ENCODE assay signal across 16 cellular contexts in genomic region chr7:99554929-99555328, GRCh38. TPM values are rescaled to one million over a fixed set of nuclear protein-coding genes. Genes with fewer than 3 reads are reported as not detected.
DNase-seq lines count a peak whose midpoint lies in the region; ATAC-seq and TF ChIP-seq lines count a peak whose summit lies in the region.
"Had no signal": no experiment of that assay in that cellular context is flagged by ENCODE, and none has a peak within 500 bp of the region (broad histone marks: within the 10 kb centered on the region; RNA-seq: fewer than 3 reads in every experiment).

No MANE protein-coding gene starts in this region.

- H3K4me1 ChIP-seq in naive thymus-derived CD4-positive, alpha-beta T cell (ENCODE audit: control insufficient read depth in 2 of 2, insufficient read depth in 2 of 2, low read length in 2 of 2), result peaks cover 33 to 34% of the 10 kb centered on the region in 2 donors
- H3K4me1 ChIP-seq: Caco-2 had no signal

- CTCF ChIA-PET in activated CD8-positive, alpha-beta memory T cell treated with anti-CD3 and anti-CD28 coated beads, Interleukin-2, amount 10 ng/mL, durations not matched to agents 7 days and 5 days (lab: Charles Lee), result no interaction called here
- CTCF ChIA-PET in naive thymus-derived CD4-positive, alpha-beta T cell (lab: Charles Lee), result no interaction called here

- no peaks in the 10 kb centered on the region for H3K9me3 ChIP-seq in naive thymus-derived CD4-positive, alpha-beta T cell (ENCODE audit: control insufficient read depth in 2 of 3, low read length in 3 of 3)
- H3K9me3 ChIP-seq: Caco-2 had no signal

- intact Hi-C loops in CD14-positive monocyte (cut with micrococcal nuclease), result loop anchor here in 1 of 2 donors (5.0 kb wide), 1 partner anchor 62 kb away; the partner anchor contains the start of gene ZSCAN25
- intact Hi-C loops in naive thymus-derived CD4-positive, alpha-beta T cell (cut with micrococcal nuclease), result loop anchor here (5.0 to 10.0 kb wide), 4 partner anchors 413 to 1282 kb away; partner anchors contain the start of genes AP4M1 (in 1 of the 2), MCM7 (in 1 of the 2), SMURF1 (in 1 of the 2) and ZNF3 (in 1 of the 2)

- peaks cover 39% of the 10 kb centered on the region for H3K36me3 Mint-ChIP-seq in activated CD8-positive, alpha-beta memory T cell treated with anti-CD3 and anti-CD28 coated beads, Interleukin-2, amount 10 ng/mL, durations not matched to agents 7 days and 5 days
- H3K36me3 Mint-ChIP-seq in CD14-positive monocyte, result peaks cover 21 to 24% of the 10 kb centered on the region in 2 donors
- peaks cover 0 to 39% (median 7%) of the 10 kb centered on the region in 5 donors for H3K36me3 Mint-ChIP-seq in naive thymus-derived CD4-positive, alpha-beta T cell

- H3K27me3 Mint-ChIP-seq in activated CD8-positive, alpha-beta memory T cell treated with anti-CD3 and anti-CD28 coated beads, Interleukin-2, amount 10 ng/mL, durations not matched to agents 7 days and 5 days, result no peaks in the 10 kb centered on the region
- H3K27me3 Mint-ChIP-seq in CD14-positive monocyte (ENCODE audit: low read depth in 3 of 3), result no peaks in the 10 kb centered on the region
- H3K27me3 Mint-ChIP-seq in naive thymus-derived CD4-positive, alpha-beta T cell, result no peaks in the 10 kb centered on the region

- no peak for DNase-seq in activated CD8-positive, alpha-beta memory T cell treated with anti-CD3 and anti-CD28 coated beads, Interleukin-2, amount 10 ng/mL, durations not matched to agents 7 days and 5 days
- no peak for DNase-seq in activated CD8-positive, alpha-beta memory T cell treated with anti-CD3 and anti-CD28 coated beads, Interleukin-2, amount 50 U/mL, for 48 hours
- DNase-seq in CD14-positive monocyte (ENCODE audit: low spot score) (no peak), OCI-M1 (lab: John Stamatoyannopoulos, UW) (peak; percentile 27), inferior parietal cortex (ENCODE audit: extremely low spot score) (no peak), LoVo (ENCODE audit: low spot score) (no peak)
- no peak for DNase-seq in naive thymus-derived CD4-positive, alpha-beta T cell
- DNase-seq: 8988T, Caco-2, DMS153, HFFc6, KBM-7, NCI-H1436 treated with DMSO at 0.1 percent for 48 hours, NCI-H2081, NCI-H510A treated with DMSO at 0.1 percent for 48 hours had no signal

- POLR2A ChIA-PET in naive thymus-derived CD4-positive, alpha-beta T cell (lab: Charles Lee), result no interaction called here

- H3K36me3 ChIP-seq in naive thymus-derived CD4-positive, alpha-beta T cell (ENCODE audit: control insufficient read depth in 2 of 3, insufficient read depth in 3 of 3, low read length in 3 of 3), result peaks cover 0 to 23% (median 0%) of the 10 kb centered on the region in 3 experiments

- peaks cover 33% of the 10 kb centered on the region for H3K4me1 Mint-ChIP-seq in activated CD8-positive, alpha-beta memory T cell treated with anti-CD3 and anti-CD28 coated beads, Interleukin-2, amount 10 ng/mL, durations not matched to agents 7 days and 5 days
- H3K4me1 Mint-ChIP-seq in CD14-positive monocyte, result peaks cover 44% of the 10 kb centered on the region
- peaks cover 23 to 72% (median 54%) of the 10 kb centered on the region in 7 donors for H3K4me1 Mint-ChIP-seq in naive thymus-derived CD4-positive, alpha-beta T cell

- H3K9me3 Mint-ChIP-seq in activated CD8-positive, alpha-beta memory T cell treated with anti-CD3 and anti-CD28 coated beads, Interleukin-2, amount 10 ng/mL, durations not matched to agents 7 days and 5 days (ENCODE audit: low read depth), result no peaks in the 10 kb centered on the region
- H3K9me3 Mint-ChIP-seq in CD14-positive monocyte, result no peaks in the 10 kb centered on the region
- H3K9me3 Mint-ChIP-seq in naive thymus-derived CD4-positive, alpha-beta T cell, result peaks cover 0 to 4% (median 0%) of the 10 kb centered on the region in 11 donors
- H3K9me3 Mint-ChIP-seq: HFFc6 had no signal

- no peak overlapping the region for H3K4me3 Mint-ChIP-seq in activated CD8-positive, alpha-beta memory T cell treated with anti-CD3 and anti-CD28 coated beads, Interleukin-2, amount 10 ng/mL, durations not matched to agents 7 days and 5 days
- no peak overlapping the region for H3K4me3 Mint-ChIP-seq in CD14-positive monocyte
- H3K4me3 Mint-ChIP-seq in naive thymus-derived CD4-positive, alpha-beta T cell, result peak overlapping the region in 4 of 10 donors; percentile 6 to 21 (median 10)
- H3K4me3 Mint-ChIP-seq: HFFc6 had no signal

- no peak for TF ChIP-seq CTCF in CD14-positive monocyte (IDR thresholded peaks at IDR 0.05)

- no peak overlapping the region for H3K4me3 ChIP-seq in naive thymus-derived CD4-positive, alpha-beta T cell (ENCODE audit: low read length)

- no peak for ATAC-seq in activated CD8-positive, alpha-beta memory T cell treated with anti-CD3 and anti-CD28 coated beads, Interleukin-2, amount 10 ng/mL, durations not matched to agents 7 days and 5 days
- no peak for ATAC-seq in naive thymus-derived CD4-positive, alpha-beta T cell
- ATAC-seq in GM21786 (IDR thresholded peaks at IDR 0.05; ENCODE audit: unreplicated experiment), result no peak

- peak overlapping the region; percentile 4 for H3K27ac Mint-ChIP-seq in activated CD8-positive, alpha-beta memory T cell treated with anti-CD3 and anti-CD28 coated beads, Interleukin-2, amount 10 ng/mL, durations not matched to agents 7 days and 5 days
- H3K27ac Mint-ChIP-seq in CD14-positive monocyte, result peak overlapping the region; percentile 21 to 80 (median 40)
- H3K27ac Mint-ChIP-seq in naive thymus-derived CD4-positive, alpha-beta T cell, result peak overlapping the region in 7 of 9 donors; percentile 23 to 81 (median 55)
- H3K27ac Mint-ChIP-seq: HFFc6 had no signal

- H3K27me3 ChIP-seq in naive thymus-derived CD4-positive, alpha-beta T cell (ENCODE audit: control insufficient read depth in 2 of 2, insufficient read depth in 2 of 2, low read length in 2 of 2), result no peaks in the 10 kb centered on the region

- peak overlapping the region; percentile 42 for H3K27ac ChIP-seq in naive thymus-derived CD4-positive, alpha-beta T cell (ENCODE audit: low read depth, low read length)

RNA-seq across cellular contexts. Expression of gene FAM200A, which starts 3.0 kb away (rescaled TPM):
- 1 to 10 TPM; 5.1 to 5.2 TPM for total RNA-seq in activated CD8-positive, alpha-beta memory T cell treated with anti-CD3 and anti-CD28 coated beads, Interleukin-2, amount 10 ng/mL, durations not matched to agents 7 days and 5 days
- polyA plus RNA-seq in CD14-positive monocyte, result 1 to 10 TPM; 1.2 to 1.3 TPM
- total RNA-seq in naive thymus-derived CD4-positive, alpha-beta T cell, result 10 to 100 TPM in 2 of 5 experiments, 1 to 10 TPM in 3; 1.9 to 13.6 (median 5.0) TPM
- polyA plus RNA-seq in naive thymus-derived CD4-positive, alpha-beta T cell, result 1 to 10 TPM; 5.9 to 7.6 TPM

RNA-seq across cellular contexts. Expression of gene ZNF655, which starts 3.5 kb away (rescaled TPM):
- 10 to 100 TPM; 86.0 to 92.7 TPM for total RNA-seq in activated CD8-positive, alpha-beta memory T cell treated with anti-CD3 and anti-CD28 coated beads, Interleukin-2, amount 10 ng/mL, durations not matched to agents 7 days and 5 days
- polyA plus RNA-seq in CD14-positive monocyte, result 10 to 100 TPM; 61.6 to 62.2 TPM
- total RNA-seq in naive thymus-derived CD4-positive, alpha-beta T cell, result 100 to 1,000 TPM; 110 to 165 (median 157) TPM
- 10 to 100 TPM; 65.8 to 81.7 TPM for polyA plus RNA-seq in naive thymus-derived CD4-positive, alpha-beta T cell

RNA-seq across cellular contexts. Expression of gene TMEM225B, which starts 43.1 kb away (rescaled TPM):
- total RNA-seq in activated CD8-positive, alpha-beta memory T cell treated with anti-CD3 and anti-CD28 coated beads, Interleukin-2, amount 10 ng/mL, durations not matched to agents 7 days and 5 days, result 1 to 10 TPM in 1 of 2 experiments, not detected in 1; 2.3 TPM
- polyA plus RNA-seq in CD14-positive monocyte, result under 1 TPM in 1 of 2 donors, not detected in 1; 0.20 TPM
- total RNA-seq in naive thymus-derived CD4-positive, alpha-beta T cell, result 1 to 10 TPM in 1 of 5 experiments, under 1 TPM in 3, not detected in 1; 0.80 to 1.9 (median 0.90) TPM
- 1 to 10 TPM in 1 of 2 donors, under 1 TPM in 1; 0.44 to 2.5 TPM for polyA plus RNA-seq in naive thymus-derived CD4-positive, alpha-beta T cell

RNA-seq across cellular contexts. Expression of gene ZKSCAN5, which starts 50.5 kb away (rescaled TPM):
- total RNA-seq in activated CD8-positive, alpha-beta memory T cell treated with anti-CD3 and anti-CD28 coated beads, Interleukin-2, amount 10 ng/mL, durations not matched to agents 7 days and 5 days, result 10 to 100 TPM; 13.2 to 13.6 TPM
- polyA plus RNA-seq in CD14-positive monocyte, result 1 to 10 TPM; 1.6 to 2.9 TPM
- 10 to 100 TPM in 1 of 5 experiments, 1 to 10 TPM in 4; 4.7 to 11.0 (median 8.3) TPM for total RNA-seq in naive thymus-derived CD4-positive, alpha-beta T cell
- 1 to 10 TPM; 4.1 to 8.1 TPM for polyA plus RNA-seq in naive thymus-derived CD4-positive, alpha-beta T cell

RNA-seq across cellular contexts. Expression of gene ZNF394, which starts 54.8 kb away (rescaled TPM):
- 10 to 100 TPM; 50.5 to 58.5 TPM for total RNA-seq in activated CD8-positive, alpha-beta memory T cell treated with anti-CD3 and anti-CD28 coated beads, Interleukin-2, amount 10 ng/mL, durations not matched to agents 7 days and 5 days
- 10 to 100 TPM; 35.7 to 39.1 TPM for polyA plus RNA-seq in CD14-positive monocyte
- 100 to 1,000 TPM in 2 of 5 experiments, 10 to 100 TPM in 3; 55.2 to 199 (median 98.1) TPM for total RNA-seq in naive thymus-derived CD4-positive, alpha-beta T cell
- polyA plus RNA-seq in naive thymus-derived CD4-positive, alpha-beta T cell, result 10 to 100 TPM; 68.2 to 93.3 TPM

Comparison
In these comparisons a context has a peak if more than half of its experiments do, and no peak if none do; other contexts are left out.
1. H3K27ac Mint-ChIP-seq: peak in every context shown above with its lines; median percentile 55 in naive thymus-derived CD4-positive, alpha-beta T cell; 40 in CD14-positive monocyte; 4 in activated CD8-positive, alpha-beta memory T cell treated with anti-CD3 and anti-CD28 coated beads, Interleukin-2, amount 10 ng/mL, durations not matched to agents 7 days and 5 days.